20 cellular contexts compared by ENCODE assay signal in genomic region chr7:103632005-103632639, GRCh38.
A peak's percentile ranks its signal among the peaks of the same experiment; 100 is the strongest.
DNase-seq lines count a peak whose midpoint lies in the region; ATAC-seq, FAIRE-seq and TF ChIP-seq lines count a peak whose summit lies in the region.
"Had no signal": no experiment of that assay in that cellular context is flagged by ENCODE, and none has a peak within 500 bp of the region (broad histone marks: within the 10 kb centered on the region; RNA-seq: fewer than 3 reads in every experiment).

No MANE protein-coding gene starts in this region.

- no peaks in the 10 kb centered on the region for H3K79me2 ChIP-seq in ACC112 (ENCODE audit: control insufficient read depth, insufficient read depth, low read length, unreplicated experiment)
- H3K79me2 ChIP-seq in astrocyte (ENCODE audit: insufficient read depth, low read length) = no peaks in the 10 kb centered on the region
- H3K79me2 ChIP-seq in hepatocyte = no peaks in the 10 kb centered on the region

- no peaks in the 10 kb centered on the region for H3K36me3 Mint-ChIP-seq in astrocyte (ENCODE audit: low read depth, unreplicated experiment)
- no peaks in the 10 kb centered on the region for H3K36me3 Mint-ChIP-seq in activated naive CD4-positive, alpha-beta T cell treated with anti-CD3 and anti-CD28 coated beads, Interleukin-2, amount 50 U/mL, for 72 hours

- H3K9me2 ChIP-seq in hepatocyte (replicated peaks; ENCODE audit: insufficient read depth) = no peaks in the 10 kb centered on the region

- H4K20me1 ChIP-seq in astrocyte (ENCODE audit: insufficient read depth, low read length) (no peaks in the 10 kb centered on the region), hepatocyte (ENCODE audit: insufficient read depth, poor library complexity, severe bottlenecking) (no peaks in the 10 kb centered on the region)

- no peaks in the 10 kb centered on the region for H3K9me3 Mint-ChIP-seq in astrocyte (ENCODE audit: unreplicated experiment)
- H3K9me3 Mint-ChIP-seq in activated naive CD4-positive, alpha-beta T cell treated with anti-CD3 and anti-CD28 coated beads, Interleukin-2, amount 50 U/mL, for 72 hours = no peaks in the 10 kb centered on the region
- H3K9me3 Mint-ChIP-seq: CD4-positive, alpha-beta T cell had no signal

- FAIRE-seq in astrocyte (lab: Jason Lieb, UNC) = peak; percentile 32

- no peak overlapping the region for H2AFZ ChIP-seq in ACC112 (ENCODE audit: low read length, unreplicated experiment)
- no peak overlapping the region for H2AFZ ChIP-seq in astrocyte (ENCODE audit: low read depth, low read length)
- no peak overlapping the region for H2AFZ ChIP-seq in hepatocyte

- H3K9me3 ChIP-seq in astrocyte (ENCODE audit: insufficient read depth, low read depth, low read length) (no peaks in the 10 kb centered on the region), hepatocyte (ENCODE audit: low read depth) (no peaks in the 10 kb centered on the region)
- H3K9me3 ChIP-seq: BE2C had no signal

- TF ChIP-seq CTCF in astrocyte (IDR thresholded peaks at IDR 0.05; ENCODE audit: insufficient read depth, low read depth, low read length) (no peak), hepatocyte (IDR thresholded peaks at IDR 0.05; ENCODE audit: poor library complexity) (no peak)

- H3K27ac Mint-ChIP-seq in astrocyte (ENCODE audit: unreplicated experiment) = no peak overlapping the region
- no peak overlapping the region for H3K27ac Mint-ChIP-seq in activated naive CD4-positive, alpha-beta T cell treated with anti-CD3 and anti-CD28 coated beads, Interleukin-2, amount 50 U/mL, for 72 hours
- H3K27ac Mint-ChIP-seq: CD4-positive, alpha-beta T cell had no signal

- no peak for ATAC-seq in activated naive CD4-positive, alpha-beta T cell treated with anti-CD3 and anti-CD28 coated beads, Interleukin-2, amount 50 U/mL, for 72 hours
- ATAC-seq: Right ventricle myocardium inferior had no signal

- H3K4me3 ChIP-seq in ACC112 (ENCODE audit: low read depth, low read length) (peak overlapping the region; percentile 2; the same call in 1 of the 2 replicates), astrocyte (ENCODE audit: insufficient read depth, low read depth, low read length) (no peak overlapping the region), hepatocyte (no peak overlapping the region)

- WGBS in hepatocyte (ENCODE audit: low lambda C conversion rate, missing lambda C conversion rate) = 48% methylated on average over 5 of the region's 5 CpGs

- H3K9ac ChIP-seq in astrocyte (ENCODE audit: low read length) = no peak overlapping the region

- no peak overlapping the region for H3K4me2 ChIP-seq in astrocyte (ENCODE audit: low read length)
- no peak overlapping the region for H3K4me2 ChIP-seq in hepatocyte

- no peaks in the 10 kb centered on the region for H3K27me3 ChIP-seq in ACC112 (ENCODE audit: insufficient read depth, low read length)
- no peaks in the 10 kb centered on the region for H3K27me3 ChIP-seq in astrocyte (ENCODE audit: insufficient read depth, low read length)
- no peaks in the 10 kb centered on the region for H3K27me3 ChIP-seq in hepatocyte
- H3K27me3 ChIP-seq: BE2C had no signal

- H3K4me1 ChIP-seq in ACC112 (ENCODE audit: control insufficient read depth, insufficient read depth, low read length, unreplicated experiment) = peaks cover 41% of the 10 kb centered on the region
- H3K4me1 ChIP-seq in astrocyte (ENCODE audit: insufficient read depth, low read length) = peaks cover 9% of the 10 kb centered on the region
- no peaks in the 10 kb centered on the region for H3K4me1 ChIP-seq in hepatocyte (ENCODE audit: insufficient read depth)
- H3K4me1 ChIP-seq: BE2C had no signal

- DNase-seq in NCI-H226 (peak; percentile 12), astrocyte (ENCODE audit: low read depth) (no peak), hepatocyte (ENCODE audit: low spot score) (peak; percentile 9), epidermal melanocyte (ENCODE audit: insufficient read length, low spot score) (no peak), C1 segment of cervical spinal cord (lab: John Stamatoyannopoulos, UW) (no peak), head of caudate nucleus (no peak)
- DNase-seq in activated naive CD4-positive, alpha-beta T cell treated with anti-CD3 and anti-CD28 coated beads, Interleukin-2, amount 50 U/mL, for 72 hours (ENCODE audit: low spot score in 2 of 2) = no peak
- DNase-seq: BE2C; CD4-positive, alpha-beta T cell; DMS79 treated with DMSO at 0.1 percent for 48 hours; GOT3; KBM-7; NCI-H1105 treated with DMSO at 0.1 percent for 48 hours; NCI-H1694; NCI-H2081 treated with DMSO at 0.1 percent for 48 hours; NCI-H510A; NCI-H774; SW 1271 had no signal

- H3K4me3 Mint-ChIP-seq in astrocyte (ENCODE audit: unreplicated experiment) = no peak overlapping the region
- H3K4me3 Mint-ChIP-seq: CD4-positive, alpha-beta T cell had no signal

- H3K27me3 Mint-ChIP-seq in astrocyte (ENCODE audit: low read depth, unreplicated experiment) = no peaks in the 10 kb centered on the region

- H3K4me1 Mint-ChIP-seq in astrocyte (ENCODE audit: low read depth, unreplicated experiment) = peaks cover 3% of the 10 kb centered on the region

- intact Hi-C loops in head of caudate nucleus (cut with DNase I) = no loop called here

- H3K36me3 ChIP-seq in ACC112 (ENCODE audit: insufficient read depth, low read length) (peaks cover 4% of the 10 kb centered on the region; the same call in 1 of the 2 replicates), astrocyte (ENCODE audit: insufficient read depth, low read length) (no peaks in the 10 kb centered on the region), hepatocyte (replicated peaks; ENCODE audit: insufficient read depth, low read depth) (no peaks in the 10 kb centered on the region)

- peak overlapping the region; percentile 65 for H3K27ac ChIP-seq in ACC112 (ENCODE audit: low read depth, low read length)
- H3K27ac ChIP-seq in astrocyte (ENCODE audit: low read depth, low read length) = no peak overlapping the region
- no peak overlapping the region for H3K27ac ChIP-seq in hepatocyte

Comparison
In these comparisons a context has a peak if more than half of its experiments do, and no peak if none do; other contexts are left out.
1. DNase-seq: peak in NCI-H226 (single experiment) and hepatocyte (single experiment); none in astrocyte (single experiment), epidermal melanocyte (single experiment), C1 segment of cervical spinal cord (0 of 14), activated naive CD4-positive, alpha-beta T cell treated with anti-CD3 and anti-CD28 coated beads, Interleukin-2, amount 50 U/mL, for 72 hours (0 of 2) and head of caudate nucleus (0 of 42).